19 cellular contexts compared by ENCODE assay signal in the genomic region with DNA sequence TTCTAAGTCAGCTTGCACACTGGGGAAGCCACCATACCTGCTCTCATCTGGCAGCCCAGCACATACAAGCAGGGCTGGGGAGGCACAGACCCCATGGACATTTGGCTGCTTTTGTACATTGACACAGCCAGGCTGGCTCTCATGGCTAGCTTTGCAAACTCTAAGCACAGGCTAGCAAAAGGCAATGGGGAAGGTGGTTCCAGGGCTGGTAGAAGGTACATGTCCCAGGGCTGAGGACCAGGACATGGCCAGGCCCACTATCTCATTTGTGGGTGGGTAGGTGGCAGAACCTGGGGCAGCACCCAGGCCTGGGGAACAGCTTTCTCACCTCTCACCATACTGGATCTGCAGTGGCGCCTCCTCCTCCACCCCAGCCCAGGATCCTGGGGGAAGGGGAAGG.
DNase-seq lines count a peak whose midpoint lies in the region; ATAC-seq, FAIRE-seq and TF ChIP-seq lines count a peak whose summit lies in the region.
"Had no signal": no experiment of that assay in that cellular context is flagged by ENCODE, and none has a peak within 500 bp of the region (broad histone marks: within the 10 kb centered on the region; RNA-seq: fewer than 3 reads in every experiment).

No MANE protein-coding gene starts in this region.

- peak overlapping the region; percentile 68 for H2BK12ac ChIP-seq in H1 (ENCODE audit: low read depth, low read length)
- H2BK12ac ChIP-seq in neuronal stem cell (ENCODE audit: low read length) = peak overlapping the region; percentile 30

- peaks cover 8 to 19% (median 13%) of the 10 kb centered on the region in 4 experiments; a peak in 6 of 7 replicates for H3K4me1 ChIP-seq in H1 (replicated peaks in 1 of 4; ENCODE audit: control insufficient read depth in 3 of 4, insufficient read depth in 4 of 4, low read length in 3 of 4)
- H3K4me1 ChIP-seq in neuronal stem cell (ENCODE audit: control insufficient read depth in 2 of 2, insufficient read depth in 1 of 2, low read depth in 1 of 2, low read length in 2 of 2) = peaks cover 14 to 21% of the 10 kb centered on the region in 2 donors
- no peaks in the 10 kb centered on the region for H3K4me1 ChIP-seq in spleen

- no peaks in the 10 kb centered on the region for H4K20me1 ChIP-seq in H1 (replicated peaks in 1 of 2; ENCODE audit: control insufficient read depth in 1 of 2, insufficient read depth in 2 of 2, low read length in 2 of 2)

- H2BK20ac ChIP-seq in H1 (ENCODE audit: low read length) = no peak overlapping the region

- H3K27me3 ChIP-seq in H1 (replicated peaks in 1 of 4; ENCODE audit: control insufficient read depth in 3 of 4, extremely low read depth in 1 of 4, insufficient read depth in 3 of 4, low read length in 3 of 4) (no peaks in the 10 kb centered on the region), neuronal stem cell (ENCODE audit: control insufficient read depth in 3 of 3, insufficient read depth in 3 of 3, low read depth in 1 of 3, low read length in 3 of 3) (peaks cover 0 to 4% (median 0%) of the 10 kb centered on the region in 3 experiments), spleen (replicated peaks in 1 of 7) (peaks cover 0 to 9% (median 0%) of the 10 kb centered on the region in 7 donors)

- H2AK5ac ChIP-seq in H1 (ENCODE audit: low read depth, low read length) (no peak overlapping the region), neuronal stem cell (ENCODE audit: low read depth, low read length) (peak overlapping the region; percentile 38)

- no peak overlapping the region for H3K27ac ChIP-seq in H1 (ENCODE audit: low read depth, low read length)
- H3K27ac ChIP-seq in neuronal stem cell (replicated peaks; ENCODE audit: low read length) = no peak overlapping the region
- H3K27ac ChIP-seq in spleen = no peak overlapping the region
- H3K27ac ChIP-seq: GM23248 had no signal

- no peak overlapping the region for H3K4me3 Mint-ChIP-seq in activated T-helper 17 cell treated with anti-CD3 and anti-CD28 coated beads, Interleukin-2, amount 50 U/mL, for 72 hours
- H3K4me3 Mint-ChIP-seq: CD14-positive monocyte; CD4-positive, alpha-beta T cell; CD8-positive, alpha-beta memory T cell; H9 had no signal

- no peak overlapping the region for H2BK120ac ChIP-seq in H1 (replicated peaks; ENCODE audit: low read depth, low read length)
- peak overlapping the region; percentile 52 for H2BK120ac ChIP-seq in neuronal stem cell (ENCODE audit: low read depth, low read length)

- H2BK15ac ChIP-seq in H1 (ENCODE audit: low read length) (no peak overlapping the region), neuronal stem cell (ENCODE audit: low read length) (no peak overlapping the region)

- intact Hi-C loops in spleen (cut with DNase I; ENCODE audit: low total_unique reads) = no loop called here

- no peaks in the 10 kb centered on the region for H3K36me3 Mint-ChIP-seq in activated T-helper 17 cell treated with anti-CD3 and anti-CD28 coated beads, Interleukin-2, amount 50 U/mL, for 72 hours (ENCODE audit: low read depth)
- H3K36me3 Mint-ChIP-seq: CD14-positive monocyte; CD8-positive, alpha-beta memory T cell had no signal

- peaks cover 10% of the 10 kb centered on the region for H3K27me3 Mint-ChIP-seq in activated T-helper 17 cell treated with anti-CD3 and anti-CD28 coated beads, Interleukin-2, amount 50 U/mL, for 72 hours

- DNase-seq in H1 (ENCODE audit: low read depth in 1 of 2, low spot score in 2 of 2) (no peak), neuronal stem cell (ENCODE audit: low spot score) (no peak), spleen (peak; percentile 33)
- no peak for DNase-seq in activated naive CD4-positive, alpha-beta T cell (lab: John Stamatoyannopoulos, UW)
- DNase-seq: Calu3; CD4-positive, alpha-beta T cell; CD8-positive, alpha-beta memory T cell; COR-L47; DMS153; DND-41; GM23248; H9 had no signal

- H3K79me1 ChIP-seq in H1 (ENCODE audit: low read depth, low read length) (no peaks in the 10 kb centered on the region), neuronal stem cell (ENCODE audit: low read depth, low read length) (no peaks in the 10 kb centered on the region)

- H4K8ac ChIP-seq in H1 (ENCODE audit: extremely low read depth, insufficient read depth, low read length) (peak overlapping the region; percentile 43; the same call in 1 of the 2 replicates), neuronal stem cell (ENCODE audit: low read depth, low read length) (no peak overlapping the region)

- WGBS in H1 (ENCODE audit: extremely low coverage in 1 of 2, insufficient coverage in 1 of 2, insufficient read length in 1 of 2, insufficient replicate concordance in 2 of 2, low coverage in 1 of 2, low lambda C conversion rate in 2 of 2, missing lambda C conversion rate in 1 of 2), 2 experiments = 82% methylated on average over 1 of the region's 1 CpG; no CpG with 5 or more reads in 1 of the 2 experiments
- WGBS in neuronal stem cell (ENCODE audit: extremely low coverage in 2 of 2, insufficient read length in 2 of 2, insufficient replicate concordance in 1 of 2), 2 donors = no CpG with 5 or more reads among the region's 1 CpG
- 87 to 100% (median 91%) methylated on average over 1 of the region's 1 CpG for WGBS in spleen, 5 donors

- ATAC-seq in GM18867 (IDR thresholded peaks at IDR 0.05; ENCODE audit: unreplicated experiment) = no peak
- ATAC-seq in activated T-helper 17 cell treated with anti-CD3 and anti-CD28 coated beads, Interleukin-2, amount 50 U/mL, for 72 hours (replicated peaks) = no peak
- ATAC-seq: HCT116 had no signal

- no peak overlapping the region for H4K91ac ChIP-seq in H1 (replicated peaks; ENCODE audit: insufficient read length, low read length)
- no peak overlapping the region for H4K91ac ChIP-seq in neuronal stem cell (ENCODE audit: low read depth, low read length, poor library complexity)

- H3K18ac ChIP-seq in H1 (ENCODE audit: extremely low read depth, low read length) (0 out of 2 replicates have a peak overlapping the region, but pooled peaks have one; percentile 22), neuronal stem cell (ENCODE audit: low read length) (peak overlapping the region; percentile 83)

- H3K27ac Mint-ChIP-seq in activated T-helper 17 cell treated with anti-CD3 and anti-CD28 coated beads, Interleukin-2, amount 50 U/mL, for 72 hours = no peak overlapping the region
- H3K27ac Mint-ChIP-seq: CD14-positive monocyte; CD4-positive, alpha-beta T cell had no signal

- H3K23me2 ChIP-seq in H1 (ENCODE audit: low read depth, low read length) = peaks cover 4% of the 10 kb centered on the region; the same call in 1 of the 2 replicates

- no peaks in the 10 kb centered on the region for H3K9me3 Mint-ChIP-seq in activated T-helper 17 cell treated with anti-CD3 and anti-CD28 coated beads, Interleukin-2, amount 50 U/mL, for 72 hours
- H3K9me3 Mint-ChIP-seq: CD4-positive, alpha-beta T cell; CD8-positive, alpha-beta memory T cell had no signal

- no peak overlapping the region for H3K9ac ChIP-seq in H1 (replicated peaks in 1 of 4; ENCODE audit: extremely low read depth in 1 of 4, low read depth in 3 of 4, low read length in 3 of 4)
- no peak overlapping the region for H3K9ac ChIP-seq in neuronal stem cell (ENCODE audit: low read depth, low read length, poor library complexity)
- H3K9ac ChIP-seq: GM23248 had no signal

- H3K14ac ChIP-seq in H1 (ENCODE audit: insufficient read length) = no peak overlapping the region
- no peak overlapping the region for H3K14ac ChIP-seq in neuronal stem cell (ENCODE audit: low read length)

- TF ChIP-seq POLR2A in H1 (IDR thresholded peaks at IDR 0.05; ENCODE audit: control extremely low read depth in 1 of 2, low read depth in 2 of 2, low read length in 2 of 2) (no peak), spleen (IDR thresholded peaks at IDR 0.05) (no peak)

- POLR2A ChIA-PET in H1 (lab: Charles Lee; ENCODE audit: partially characterized antibody) = interaction anchor here (1.2 to 4.9 kb wide), 2 partner anchors 16 to 112 kb away, joined by 3 to 20 read pairs; a partner anchor contains a TSS

- TF ChIP-seq CTCF in H1 (IDR thresholded peaks at IDR 0.05; ENCODE audit: control extremely low read depth in 1 of 3, insufficient read depth in 1 of 3, low read depth in 1 of 3, low read length in 3 of 3) = no peak
- no peak for TF ChIP-seq CTCF in spleen (IDR thresholded peaks at IDR 0.05 in 8 of 11, conservative IDR thresholded peaks at IDR 0.05 in 3 of 11)

- H3K9me3 ChIP-seq in H1 (ENCODE audit: insufficient read depth in 2 of 2, low read depth in 1 of 2, low read length in 1 of 2) (no peaks in the 10 kb centered on the region), neuronal stem cell (replicated peaks in 1 of 2; ENCODE audit: control insufficient read depth in 2 of 2, insufficient read depth in 1 of 2, low read depth in 1 of 2, low read length in 2 of 2) (peaks cover 0 to 2% of the 10 kb centered on the region in 2 donors), spleen (no peaks in the 10 kb centered on the region)

- no peak for TF ChIP-seq RAD21 in H1 (IDR thresholded peaks at IDR 0.05 in 1 of 2, conservative IDR thresholded peaks at IDR 0.05 in 1 of 2; ENCODE audit: low read depth in 2 of 2, low read length in 2 of 2)

- H3K23ac ChIP-seq in H1 (ENCODE audit: insufficient read length) = no peak overlapping the region
- H3K23ac ChIP-seq in neuronal stem cell (ENCODE audit: low read depth, low read length, poor library complexity) = no peak overlapping the region

- no peak overlapping the region for H3K4me2 ChIP-seq in H1 (ENCODE audit: insufficient read depth in 1 of 2, low read depth in 2 of 2, low read length in 2 of 2)
- no peak overlapping the region for H3K4me2 ChIP-seq in neuronal stem cell (ENCODE audit: insufficient read depth, low read length, poor library complexity, severe bottlenecking)

- H3K4me3 ChIP-seq in H1 (ENCODE audit: extremely low read depth in 1 of 4, insufficient read depth in 2 of 4, low read depth in 3 of 4, low read length in 4 of 4) = no peak overlapping the region
- no peak overlapping the region for H3K4me3 ChIP-seq in neuronal stem cell (ENCODE audit: low read length in 2 of 2)
- no peak overlapping the region for H3K4me3 ChIP-seq in spleen
- H3K4me3 ChIP-seq: GM23248 had no signal

- H3K36me3 ChIP-seq in H1 (ENCODE audit: control insufficient read depth in 2 of 4, insufficient read depth in 4 of 4, low read length in 3 of 4) = no peaks in the 10 kb centered on the region
- H3K36me3 ChIP-seq in neuronal stem cell (replicated peaks in 1 of 2; ENCODE audit: control insufficient read depth in 2 of 2, insufficient read depth in 2 of 2, low read length in 2 of 2) = no peaks in the 10 kb centered on the region
- no peaks in the 10 kb centered on the region for H3K36me3 ChIP-seq in spleen

- no peak for FAIRE-seq in H1 (lab: Jason Lieb, UNC)
- FAIRE-seq: G401.6, GM12892, GM19239 had no signal

- peaks cover 6% of the 10 kb centered on the region for H3K4me1 Mint-ChIP-seq in activated T-helper 17 cell treated with anti-CD3 and anti-CD28 coated beads, Interleukin-2, amount 50 U/mL, for 72 hours
- H3K4me1 Mint-ChIP-seq: CD14-positive monocyte; CD8-positive, alpha-beta memory T cell had no signal

- no peak overlapping the region for H3K4ac ChIP-seq in H1 (replicated peaks; ENCODE audit: insufficient read length, low read depth, low read length)
- no peak overlapping the region for H3K4ac ChIP-seq in neuronal stem cell (ENCODE audit: low read length)

- H3K56ac ChIP-seq in H1 (replicated peaks; ENCODE audit: insufficient read length, low read depth, low read length) = no peak overlapping the region

- TF ChIP-seq EP300 in H1 (IDR thresholded peaks at IDR 0.05; ENCODE audit: borderline replicate concordance in 1 of 2, low read depth in 2 of 2, low read length in 2 of 2) = no peak

- CTCF ChIA-PET in H1 (lab: Charles Lee; ENCODE audit: partially characterized antibody) = interaction anchor here (0.7 to 1.3 kb wide), 7 partner anchors 9 to 113 kb away, joined by 3 to 4 read pairs (median 3); a partner anchor contains a TSS

- H2AFZ ChIP-seq in H1 (ENCODE audit: low read length) (no peak overlapping the region), neuronal stem cell (ENCODE audit: low read length) (no peak overlapping the region)
- H2AFZ ChIP-seq: GM23248 had no signal

- H3K79me2 ChIP-seq in H1 (ENCODE audit: control insufficient read depth in 1 of 2, insufficient read depth in 2 of 2, low read length in 2 of 2) = no peaks in the 10 kb centered on the region

- peak overlapping the region; percentile 19; the same call in 1 of the 2 replicates for H2BK5ac ChIP-seq in H1 (ENCODE audit: low read depth, low read length)
- H2BK5ac ChIP-seq in neuronal stem cell (ENCODE audit: low read length) = no peak overlapping the region

- no peak overlapping the region for H4K5ac ChIP-seq in H1 (ENCODE audit: insufficient read length, low read depth, low read length)
